ENCODE assay signal across 21 cellular contexts in the genomic region with DNA sequence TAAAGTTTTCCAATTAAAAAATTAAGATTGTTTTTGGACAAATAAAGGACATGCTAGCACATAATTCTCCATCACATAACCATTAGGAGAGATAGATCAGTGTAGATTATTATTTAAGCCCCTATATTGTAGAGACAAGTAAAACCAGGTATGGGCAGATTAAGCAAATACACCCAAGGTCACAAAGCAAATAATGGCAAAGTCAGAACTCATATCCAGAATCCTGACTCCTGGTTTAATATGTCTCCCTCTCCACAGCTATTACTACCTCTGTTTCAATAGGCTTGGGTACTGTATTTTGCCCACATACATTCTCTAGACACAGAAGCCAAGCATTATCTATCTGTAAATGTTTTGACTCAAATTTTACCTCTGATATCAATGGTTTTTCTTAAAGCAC.
"Had no signal": no experiment of that assay in that cellular context is flagged by ENCODE, and none has a peak within 500 bp of the region (broad histone marks: within the 10 kb centered on the region; RNA-seq: fewer than 3 reads in every experiment).

No MANE protein-coding gene starts in this region.

- H3K4me1 Mint-ChIP-seq: activated CD4-positive, alpha-beta T cell treated with anti-CD3 and anti-CD28 coated beads, Interleukin-2, amount 10 ng/mL, durations not matched to agents 7 days and 5 days; central memory CD8-positive, alpha-beta T cell; T-cell had no signal

- H3K27ac Mint-ChIP-seq: activated CD4-positive, alpha-beta memory T cell treated with anti-CD3 and anti-CD28 coated beads for 36 hours; activated CD4-positive, alpha-beta T cell treated with anti-CD3 and anti-CD28 coated beads, Interleukin-2, amount 10 ng/mL, durations not matched to agents 7 days and 5 days; activated naive CD8-positive, alpha-beta T cell; brain; T-cell had no signal

- H3K4me3 ChIP-seq: SK-N-MC had no signal

- H3K4me3 Mint-ChIP-seq: activated CD4-positive, alpha-beta memory T cell treated with anti-CD3 and anti-CD28 coated beads for 36 hours; activated CD4-positive, alpha-beta T cell treated with anti-CD3 and anti-CD28 coated beads, Interleukin-2, amount 10 ng/mL, durations not matched to agents 7 days and 5 days; activated naive CD8-positive, alpha-beta T cell; activated T-cell treated with anti-CD3 and anti-CD28 coated beads, Interleukin-2, amount 50 U/mL, for 4 hours; brain; central memory CD8-positive, alpha-beta T cell; T-cell had no signal

- ATAC-seq: activated T-cell treated with anti-CD3 and anti-CD28 coated beads, Interleukin-2, amount 50 U/mL, for 4 hours; T-cell had no signal

- H3K36me3 Mint-ChIP-seq: activated CD4-positive, alpha-beta memory T cell treated with anti-CD3 and anti-CD28 coated beads for 36 hours; activated naive CD8-positive, alpha-beta T cell; brain; T-cell had no signal

- DNase-seq: activated CD4-positive, alpha-beta memory T cell treated with anti-CD3 and anti-CD28 coated beads for 36 hours; activated CD4-positive, alpha-beta T cell treated with anti-CD3 and anti-CD28 coated beads, Interleukin-2, amount 10 ng/mL, durations not matched to agents 7 days and 5 days; activated CD4-positive, CD25-positive, alpha-beta regulatory T cell; activated CD8-positive, alpha-beta memory T cell treated with anti-CD3 and anti-CD28 coated beads for 24 hours; activated effector memory CD4-positive, alpha-beta T cell treated with anti-CD3 and anti-CD28 coated beads, Interleukin-2, amount 50 U/mL, for 16 hours; activated naive CD4-positive, alpha-beta T cell treated with Interleukin-2 at 50 U/mL for 16 hours; activated T-cell treated with anti-CD3 and anti-CD28 coated beads, Interleukin-2, amount 50 U/mL, for 4 hours; amygdala; NCI-H1105 treated with DMSO at 0.1 percent for 48 hours; NCI-H1436 treated with DMSO at 0.1 percent for 48 hours; NCI-H187; NCI-H2081; NCI-H446; NCI-H526; T-cell; T-helper 2 cell; T1000 had no signal

- H3K27ac ChIP-seq: SK-N-MC had no signal

- H3K9me3 Mint-ChIP-seq: activated CD4-positive, alpha-beta memory T cell treated with anti-CD3 and anti-CD28 coated beads for 36 hours; activated CD4-positive, alpha-beta T cell treated with anti-CD3 and anti-CD28 coated beads, Interleukin-2, amount 10 ng/mL, durations not matched to agents 7 days and 5 days; activated T-cell treated with anti-CD3 and anti-CD28 coated beads, Interleukin-2, amount 50 U/mL, for 4 hours; brain; central memory CD8-positive, alpha-beta T cell; T-cell had no signal
